ENCODE assay signal across 13 cellular contexts in the genomic region with DNA sequence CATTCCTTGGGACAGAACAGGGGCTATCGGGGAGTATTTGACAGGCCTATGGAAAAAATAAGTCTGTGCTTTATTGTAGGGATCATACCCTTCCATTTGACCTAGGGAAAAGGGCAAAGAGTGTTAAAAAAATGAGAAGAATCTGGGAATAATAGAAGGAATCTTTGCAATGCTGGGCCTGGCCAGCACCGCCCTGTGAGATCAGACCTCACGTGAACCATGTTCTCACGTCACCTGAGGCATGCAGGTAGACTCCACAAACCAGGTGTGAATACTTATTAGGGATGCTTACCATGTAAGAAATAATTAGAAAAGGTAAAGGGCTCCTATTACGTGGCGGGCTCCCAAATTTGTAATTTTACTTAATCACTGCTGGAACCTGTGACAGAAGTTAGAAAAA.
"Had no signal": no experiment of that assay in that cellular context is flagged by ENCODE, and none has a peak within 500 bp of the region (broad histone marks: within the 10 kb centered on the region; RNA-seq: fewer than 3 reads in every experiment).

No MANE protein-coding gene starts in this region.

- H3K9me3 ChIP-seq: ascending aorta, sigmoid colon, spleen, thoracic aorta had no signal

- H3K27me3 Mint-ChIP-seq: activated naive CD4-positive, alpha-beta T cell treated with anti-CD3 and anti-CD28 coated beads, Interleukin-2, amount 10 ng/mL, durations not matched to agents 7 days and 5 days had no signal

- ATAC-seq: activated CD4-positive, CD25-positive, alpha-beta regulatory T cell treated with anti-CD3 and anti-CD28 coated beads, Interleukin-2, amount 50 U/mL, for 24 hours; stimulated activated naive CD8-positive, alpha-beta T cell treated with anti-CD3 and anti-CD28 coated beads, Interleukin-15, amount 100 ng/mL, for 72 hours; T-cell had no signal

- H3K36me3 ChIP-seq: ascending aorta, sigmoid colon, spleen, thoracic aorta had no signal

- H3K4me1 Mint-ChIP-seq: activated naive CD4-positive, alpha-beta T cell treated with anti-CD3 and anti-CD28 coated beads, Interleukin-2, amount 10 ng/mL, durations not matched to agents 7 days and 5 days; stimulated activated naive CD8-positive, alpha-beta T cell treated with anti-CD3 and anti-CD28 coated beads, Interleukin-15, amount 100 ng/mL, for 72 hours; T-cell had no signal

- DNase-seq: activated naive CD4-positive, alpha-beta T cell treated with anti-CD3 and anti-CD28 coated beads, Interleukin-2, amount 10 ng/mL, durations not matched to agents 7 days and 5 days; activated T-cell treated with anti-CD3 and anti-CD28 coated beads for 4 hours; dorsolateral prefrontal cortex; kidney glomerular epithelial cell; sigmoid colon; spleen; stimulated activated naive CD8-positive, alpha-beta T cell treated with anti-CD3 and anti-CD28 coated beads, Interleukin-15, amount 100 ng/mL, for 72 hours; T-cell; T-helper 9 cell had no signal

- H3K27me3 ChIP-seq: ascending aorta, dorsolateral prefrontal cortex, sigmoid colon, spleen had no signal

- H3K9me3 Mint-ChIP-seq: activated naive CD4-positive, alpha-beta T cell treated with anti-CD3 and anti-CD28 coated beads, Interleukin-2, amount 10 ng/mL, durations not matched to agents 7 days and 5 days; stimulated activated naive CD8-positive, alpha-beta T cell treated with anti-CD3 and anti-CD28 coated beads, Interleukin-15, amount 100 ng/mL, for 72 hours; T-cell had no signal

- H3K27ac ChIP-seq: ascending aorta, dorsolateral prefrontal cortex, sigmoid colon, spleen, thoracic aorta had no signal

- H3K4me3 ChIP-seq: ascending aorta, dorsolateral prefrontal cortex, sigmoid colon, spleen, thoracic aorta had no signal

- H3K36me3 Mint-ChIP-seq: activated naive CD4-positive, alpha-beta T cell treated with anti-CD3 and anti-CD28 coated beads, Interleukin-2, amount 10 ng/mL, durations not matched to agents 7 days and 5 days; T-cell had no signal

- H3K27ac Mint-ChIP-seq: activated naive CD4-positive, alpha-beta T cell treated with anti-CD3 and anti-CD28 coated beads, Interleukin-2, amount 10 ng/mL, durations not matched to agents 7 days and 5 days; T-cell had no signal

- H3K4me3 Mint-ChIP-seq: activated naive CD4-positive, alpha-beta T cell treated with anti-CD3 and anti-CD28 coated beads, Interleukin-2, amount 10 ng/mL, durations not matched to agents 7 days and 5 days; neural crest cell; stimulated activated naive CD8-positive, alpha-beta T cell treated with anti-CD3 and anti-CD28 coated beads, Interleukin-15, amount 100 ng/mL, for 72 hours; T-cell had no signal
